In genomic region chr19:11435057-11435832, GRCh38 we compare ENCODE assay signal across 8 cellular contexts. TPM values are rescaled to one million over a fixed set of nuclear protein-coding genes. Genes with fewer than 3 reads are reported as not detected.
DNase-seq lines count a peak whose midpoint lies in the region; ATAC-seq and TF ChIP-seq lines count a peak whose summit lies in the region.

Gene ODAD3, minus strand, starts transcription at chr19:11435121. Its CDS starts 105 bp downstream, at chr19:11435016.
A gene with protein sequence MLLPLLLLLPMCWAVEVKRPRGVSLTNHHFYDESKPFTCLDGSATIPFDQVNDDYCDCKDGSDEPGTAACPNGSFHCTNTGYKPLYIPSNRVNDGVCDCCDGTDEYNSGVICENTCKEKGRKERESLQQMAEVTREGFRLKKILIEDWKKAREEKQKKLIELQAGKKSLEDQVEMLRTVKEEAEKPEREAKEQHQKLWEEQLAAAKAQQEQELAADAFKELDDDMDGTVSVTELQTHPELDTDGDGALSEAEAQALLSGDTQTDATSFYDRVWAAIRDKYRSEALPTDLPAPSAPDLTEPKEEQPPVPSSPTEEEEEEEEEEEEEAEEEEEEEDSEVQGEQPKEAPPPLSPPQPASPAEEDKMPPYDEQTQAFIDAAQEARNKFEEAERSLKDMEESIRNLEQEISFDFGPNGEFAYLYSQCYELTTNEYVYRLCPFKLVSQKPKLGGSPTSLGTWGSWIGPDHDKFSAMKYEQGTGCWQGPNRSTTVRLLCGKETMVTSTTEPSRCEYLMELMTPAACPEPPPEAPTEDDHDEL (plus strand): TSS chr19:11435635. CDS start chr19:11436118, 483 bp downstream.

- peak; percentile 91 for TF ChIP-seq CTCF in colonic mucosa (IDR thresholded peaks at IDR 0.05)

- peaks cover 25% of the 10 kb centered on the region for H3K4me1 ChIP-seq in BLaER1
- H3K4me1 ChIP-seq in colonic mucosa = peaks cover 6% of the 10 kb centered on the region

- H3K9me3 ChIP-seq in BLaER1 = no peaks in the 10 kb centered on the region
- no peaks in the 10 kb centered on the region for H3K9me3 ChIP-seq in colonic mucosa

- peak within 1 kb of the TSS; percentile 93 for H3K4me2 ChIP-seq in BLaER1

- H3K27me3 ChIP-seq in BLaER1 = no peaks in the 10 kb centered on the region
- no peaks in the 10 kb centered on the region for H3K27me3 ChIP-seq in colonic mucosa
- no peaks in the 10 kb centered on the region for H3K27me3 ChIP-seq in layer of hippocampus (ENCODE audit: control insufficient read depth, insufficient read depth, low read length)

- H3K27ac ChIP-seq in BLaER1 = peak within 1 kb of the TSS; percentile 83
- peak within 1 kb of the TSS; percentile 56 for H3K27ac ChIP-seq in colonic mucosa
- peak within 1 kb of the TSS; percentile 97 for H3K27ac ChIP-seq in layer of hippocampus (ENCODE audit: low read depth, low read length)

- DNase-seq in GM19238 (ENCODE audit: insufficient read length, low spot score) (peak; percentile 97), NCI-H510A treated with DMSO at 0.1 percent for 48 hours (lab: John Stamatoyannopoulos, UW) (peak; percentile 97), colonic mucosa (peak; percentile 99)
- DNase-seq in activated CD4-positive, alpha-beta T cell treated with anti-CD3 and anti-CD28 coated beads for 4 hours = peak; percentile 97 to 98
- peak; percentile 93 to 94 for DNase-seq in stimulated activated CD4-positive, alpha-beta T cell treated with anti-CD3 and anti-CD28 coated beads, Interleukin-1b, Interleukin-23, amount 100 ng/mL, for 4 hours (ENCODE audit: low read depth in 2 of 2)

- intact Hi-C loops in colonic mucosa (cut with DNase I) = no loop called here

- no peaks in the 10 kb centered on the region for H4K20me1 ChIP-seq in BLaER1

- H3K4me3 ChIP-seq in BLaER1 (peak within 1 kb of the TSS; percentile 82), colonic mucosa (peak within 1 kb of the TSS; percentile 45)

- H3K9ac ChIP-seq in BLaER1 = peak within 1 kb of the TSS; percentile 85
- H3K9ac ChIP-seq in colonic mucosa (ENCODE audit: low read depth in 2 of 2, low read length in 2 of 2) = peak within 1 kb of the TSS; percentile 76 to 95

- ATAC-seq in HG03442 (IDR thresholded peaks at IDR 0.05; ENCODE audit: unreplicated experiment) = peak; percentile 86

- H3K36me3 ChIP-seq in BLaER1 (peaks cover 40% of the 10 kb centered on the region), colonic mucosa (no peaks in the 10 kb centered on the region)

RNA-seq across cellular contexts. Expression of gene ODAD3, which starts in this region (rescaled TPM):
- total RNA-seq in colonic mucosa = under 1 TPM in 1 of 2 donors, not detected in 1; 0.22 TPM

RNA-seq across cellular contexts. Expression of the second gene that starts in this region (rescaled TPM):
- total RNA-seq in colonic mucosa = 100 to 1,000 TPM; 308 to 434 TPM

Comparison
In these comparisons a context has a peak if more than half of its experiments do, and no peak if none do; other contexts are left out.
1. Peak in every context shown above with its lines: DNase-seq, ATAC-seq, H3K4me3 ChIP-seq and H3K27ac ChIP-seq.